In the genomic region with DNA sequence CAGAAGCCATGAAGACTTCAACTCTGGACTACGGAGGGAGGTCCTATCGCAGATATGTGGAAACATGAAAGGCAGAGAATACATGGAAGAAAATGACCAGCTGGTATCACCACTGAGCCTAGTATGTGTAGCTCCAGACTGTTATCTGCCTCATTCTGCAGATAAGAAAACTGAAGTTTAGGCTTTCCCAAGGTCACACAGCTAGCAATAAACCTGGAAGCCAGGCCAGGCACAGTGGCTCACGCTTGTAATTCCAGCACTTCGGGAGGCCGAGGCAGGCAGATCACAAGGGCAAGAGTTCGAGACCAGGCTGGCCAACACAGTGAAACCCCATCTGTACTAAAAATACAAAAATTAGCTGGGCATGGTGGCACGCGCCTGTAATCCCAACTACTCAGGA, we compare ENCODE assay signal across 8 cellular contexts.
"Had no signal": no experiment of that assay in that cellular context is flagged by ENCODE, and none has a peak within 500 bp of the region (broad histone marks: within the 10 kb centered on the region; RNA-seq: fewer than 3 reads in every experiment).

No MANE protein-coding gene starts in this region.

- H3K9me3 ChIP-seq: HAP-1 had no signal

- H3K4me3 ChIP-seq: GM23248, HAP-1 had no signal

- ATAC-seq: HCT116, HepG2 had no signal

- H3K9ac ChIP-seq: GM23248 had no signal

- H3K4me1 ChIP-seq: HAP-1 had no signal

- H2AFZ ChIP-seq: GM23248 had no signal

- H3K27ac ChIP-seq: GM23248, HL-60 had no signal

- FAIRE-seq: HepG2 had no signal

- DNase-seq: GM23248, GOT3, H7, HFFc6 had no signal
